ENCODE assay signal across 8 cellular contexts in genomic region chr21:20971296-20971921, GRCh38. TPM values are rescaled to one million over a fixed set of nuclear protein-coding genes. Genes with fewer than 3 reads are reported as not detected.
A peak's percentile ranks its signal among the peaks of the same experiment; 100 is the strongest.
DNase-seq lines count a peak whose midpoint lies in the region; ATAC-seq and TF ChIP-seq lines count a peak whose summit lies in the region.

No MANE protein-coding gene starts in this region.

- H3K9me3 ChIP-seq in right cardiac atrium (ENCODE audit: control insufficient read depth, low read length) (no peaks in the 10 kb centered on the region), gastrocnemius medialis (no peaks in the 10 kb centered on the region)

- H3K4me1 Mint-ChIP-seq in GM23338 = peaks cover 5% of the 10 kb centered on the region; the same call in 2 of the 3 replicates
- no peaks in the 10 kb centered on the region for H3K4me1 Mint-ChIP-seq in activated naive CD4-positive, alpha-beta T cell treated with anti-CD3 and anti-CD28 coated beads, Interleukin-2, amount 10 ng/mL, durations not matched to agents 7 days and 5 days

- no peak for DNase-seq in AG09319 (ENCODE audit: extremely low read depth, low read depth)
- peak; percentile 84 for DNase-seq in GM23338 (ENCODE audit: low spot score)
- peak; percentile 34 for DNase-seq in NCI-H2196 (lab: John Stamatoyannopoulos, UW; ENCODE audit: unreplicated experiment)
- peak; percentile 25 for DNase-seq in activated naive CD4-positive, alpha-beta T cell treated with anti-CD3 and anti-CD28 coated beads, Interleukin-2, amount 10 ng/mL, durations not matched to agents 7 days and 5 days
- peak; percentile 33 to 83 (median 62) for DNase-seq in right cardiac atrium
- peak; percentile 47 for DNase-seq in stimulated activated CD4-positive, alpha-beta T cell treated with anti-CD3 and anti-CD28 coated beads, Interleukin-15, amount 100 ng/mL, for 24 hours
- no peak for DNase-seq in NCI-H774 (lab: John Stamatoyannopoulos, UW)
- no peak for DNase-seq in gastrocnemius medialis

- ATAC-seq in GM23338 (no peak), right cardiac atrium (no peak), gastrocnemius medialis (no peak)

- TF ChIP-seq CTCF in AG09319 (IDR thresholded peaks at IDR 0.05; ENCODE audit: low read depth, low read length) (peak; percentile 35), GM23338 (conservative IDR thresholded peaks at IDR 0.05; ENCODE audit: low read depth in 2 of 2) (peak; percentile 63 to 75), gastrocnemius medialis (IDR thresholded peaks at IDR 0.05 in 4 of 5, conservative IDR thresholded peaks at IDR 0.05 in 1 of 5) (no peak)

- H3K4me1 ChIP-seq in GM23338 (ENCODE audit: insufficient read depth) (no peaks in the 10 kb centered on the region), right cardiac atrium (ENCODE audit: control insufficient read depth, insufficient read depth, low read length) (no peaks in the 10 kb centered on the region), gastrocnemius medialis (no peaks in the 10 kb centered on the region)

- no peaks in the 10 kb centered on the region for H3K27me3 Mint-ChIP-seq in GM23338 (ENCODE audit: insufficient read depth, low read depth, poor library complexity)
- no peaks in the 10 kb centered on the region for H3K27me3 Mint-ChIP-seq in activated naive CD4-positive, alpha-beta T cell treated with anti-CD3 and anti-CD28 coated beads, Interleukin-2, amount 10 ng/mL, durations not matched to agents 7 days and 5 days

- H4K20me1 ChIP-seq in GM23338 (replicated peaks; ENCODE audit: insufficient read depth) = no peaks in the 10 kb centered on the region

- H3K36me3 ChIP-seq in GM23338 (ENCODE audit: insufficient read depth) (no peaks in the 10 kb centered on the region), gastrocnemius medialis (no peaks in the 10 kb centered on the region)

- H3K27ac Mint-ChIP-seq in GM23338 = no peak overlapping the region
- H3K27ac Mint-ChIP-seq in activated naive CD4-positive, alpha-beta T cell treated with anti-CD3 and anti-CD28 coated beads, Interleukin-2, amount 10 ng/mL, durations not matched to agents 7 days and 5 days = no peak overlapping the region

- H3F3A ChIP-seq in GM23338 (replicated peaks; ENCODE audit: low read depth) = no peaks in the 10 kb centered on the region

- no peak overlapping the region for H3K4me3 Mint-ChIP-seq in GM23338
- H3K4me3 Mint-ChIP-seq in activated naive CD4-positive, alpha-beta T cell treated with anti-CD3 and anti-CD28 coated beads, Interleukin-2, amount 10 ng/mL, durations not matched to agents 7 days and 5 days = no peak overlapping the region

- H3K27ac ChIP-seq in GM23338 (ENCODE audit: low read depth) (no peak overlapping the region), right cardiac atrium (ENCODE audit: low read length) (no peak overlapping the region), gastrocnemius medialis (no peak overlapping the region)

- no peaks in the 10 kb centered on the region for H3K9me3 Mint-ChIP-seq in GM23338
- no peaks in the 10 kb centered on the region for H3K9me3 Mint-ChIP-seq in activated naive CD4-positive, alpha-beta T cell treated with anti-CD3 and anti-CD28 coated beads, Interleukin-2, amount 10 ng/mL, durations not matched to agents 7 days and 5 days

- 4% methylated on average over 2 of the region's 2 CpGs for WGBS in right cardiac atrium

- in situ Hi-C loops in gastrocnemius medialis (cut with MboI; ENCODE audit: low sequenced_read_pairs in 4 of 4) = no loop called here

- H3K79me2 ChIP-seq in GM23338 (replicated peaks; ENCODE audit: insufficient read depth) = no peaks in the 10 kb centered on the region

- CTCF ChIA-PET in activated naive CD4-positive, alpha-beta T cell treated with anti-CD3 and anti-CD28 coated beads, Interleukin-2, amount 10 ng/mL, durations not matched to agents 7 days and 5 days (lab: Charles Lee) = interaction anchor here (0.6 to 0.8 kb wide), 3 partner anchors 29 to 934 kb away, joined by 3 read pairs; no protein-coding TSS in a partner anchor

- no peak overlapping the region for H3K4me3 ChIP-seq in GM23338
- H3K4me3 ChIP-seq in right cardiac atrium (ENCODE audit: low read length) = no peak overlapping the region
- H3K4me3 ChIP-seq in gastrocnemius medialis = no peak overlapping the region

- H3K4me2 ChIP-seq in GM23338 = no peak overlapping the region

- H3K9me2 ChIP-seq in GM23338 (ENCODE audit: insufficient read depth) = no peaks in the 10 kb centered on the region

- H3K27me3 ChIP-seq in GM23338 (ENCODE audit: insufficient read depth) (no peaks in the 10 kb centered on the region), right cardiac atrium (ENCODE audit: control insufficient read depth, insufficient read depth) (no peaks in the 10 kb centered on the region), gastrocnemius medialis (no peaks in the 10 kb centered on the region)

- TF ChIP-seq POLR2A in gastrocnemius medialis (IDR thresholded peaks at IDR 0.05) = no peak

- H2AFZ ChIP-seq in GM23338 = no peak overlapping the region

- H3K36me3 Mint-ChIP-seq in GM23338 (ENCODE audit: low read depth) = no peaks in the 10 kb centered on the region
- H3K36me3 Mint-ChIP-seq in activated naive CD4-positive, alpha-beta T cell treated with anti-CD3 and anti-CD28 coated beads, Interleukin-2, amount 10 ng/mL, durations not matched to agents 7 days and 5 days = no peaks in the 10 kb centered on the region

- intact Hi-C loops in right cardiac atrium (cut with DNase I) = no loop called here
- intact Hi-C loops in gastrocnemius medialis (cut with DNase I; ENCODE audit: low total_unique reads) = no loop called here

TF ChIP-seq in GM23338, 12 proteins besides CTCF, POLR2A, EP300 and RAD21:
- TF ChIP-seq CREB1 (CRISPR knock-in tag; IDR thresholded peaks at IDR 0.05; ENCODE audit: low read depth) (peak; percentile 61), EZH2phosphoT487 (IDR thresholded peaks at IDR 0.05; ENCODE audit: unreplicated experiment) (no peak)
TF ChIP-seq in GM23338: peak in this region for 1.

RNA-seq across cellular contexts. Expression of gene NCAM2, which starts 26.8 kb away (rescaled TPM):
- total RNA-seq in GM23338 (2014; rRNA removed; shearing (Covaris generic)) = 0.83 and 1.2 TPM in 2 replicates
- polyA plus RNA-seq in GM23338 (2016; fragmentation: Nextera tagmentation; extraction: Ambion mirVana) = 0.36 TPM in 1 of 2 replicates, not detected in the other
- total RNA-seq in right cardiac atrium = 1 to 10 TPM; 8.2 to 9.7 (median 8.2) TPM
- 0.97 TPM for polyA plus RNA-seq in right cardiac atrium
- 1 to 10 TPM in 1 of 4 donors, under 1 TPM in 3; 0.07 to 1.9 (median 0.65) TPM for total RNA-seq in gastrocnemius medialis

Comparison
In these comparisons a context has a peak if more than half of its experiments do, and no peak if none do; other contexts are left out.
1. DNase-seq: peak in GM23338 (single experiment), NCI-H2196 (single experiment), activated naive CD4-positive, alpha-beta T cell treated with anti-CD3 and anti-CD28 coated beads, Interleukin-2, amount 10 ng/mL, durations not matched to agents 7 days and 5 days (single experiment), right cardiac atrium (3 of 3) and stimulated activated CD4-positive, alpha-beta T cell treated with anti-CD3 and anti-CD28 coated beads, Interleukin-15, amount 100 ng/mL, for 24 hours (single experiment); none in AG09319 (single experiment), NCI-H774 (single experiment) and gastrocnemius medialis (0 of 2).
2. CTCF ChIP-seq: peak in AG09319 (single experiment) and GM23338 (2 of 2); none in gastrocnemius medialis (0 of 5).